11 cellular contexts compared by ENCODE assay signal in genomic region chr3:66302288-66302687, GRCh38.
DNase-seq lines count a peak whose midpoint lies in the region; ATAC-seq, FAIRE-seq and TF ChIP-seq lines count a peak whose summit lies in the region.
"Had no signal": no experiment of that assay in that cellular context is flagged by ENCODE, and none has a peak within 500 bp of the region (broad histone marks: within the 10 kb centered on the region; RNA-seq: fewer than 3 reads in every experiment).

No MANE protein-coding gene starts in this region.

- peak; percentile 36 for DNase-seq in AG10803 (ENCODE audit: low read depth)
- DNase-seq in GM19239 (ENCODE audit: insufficient read length, low spot score), result no peak
- no peak for DNase-seq in activated naive CD8-positive, alpha-beta T cell treated with anti-CD3 and anti-CD28 coated beads for 36 hours
- DNase-seq in NCI-H187 treated with DMSO at 0.1 percent for 48 hours (lab: John Stamatoyannopoulos, UW), result no peak
- no peak for DNase-seq in SKM-1 (lab: John Stamatoyannopoulos, UW; ENCODE audit: unreplicated experiment)
- DNase-seq in HFFc6, result no peak
- DNase-seq: DMS79 treated with DMSO at 0.1 percent for 48 hours, foreskin keratinocyte, NCI-H446 treated with DMSO at 0.1 percent for 48 hours had no signal

- H3K4me3 Mint-ChIP-seq in activated naive CD8-positive, alpha-beta T cell treated with anti-CD3 and anti-CD28 coated beads for 36 hours, result peak overlapping the region; percentile 13
- H3K4me3 Mint-ChIP-seq in HFFc6, result no peak overlapping the region

- TF ChIP-seq CTCF in AG10803 (conservative IDR thresholded peaks at IDR 0.05; ENCODE audit: low read length) (no peak), HFFc6 (IDR thresholded peaks at IDR 0.05) (no peak)

- FAIRE-seq in GM19239 (lab: Jason Lieb, UNC), result peak; percentile 75

- no peaks in the 10 kb centered on the region for H3K27me3 Mint-ChIP-seq in activated naive CD8-positive, alpha-beta T cell treated with anti-CD3 and anti-CD28 coated beads for 36 hours
- no peaks in the 10 kb centered on the region; the same call in 1 of the 2 replicates for H3K27me3 Mint-ChIP-seq in HFFc6 (ENCODE audit: insufficient read depth)

- no peak overlapping the region for H3K4me3 ChIP-seq in AG10803 (ENCODE audit: low read length)

- peaks cover 34% of the 10 kb centered on the region for H3K36me3 Mint-ChIP-seq in activated naive CD8-positive, alpha-beta T cell treated with anti-CD3 and anti-CD28 coated beads for 36 hours
- H3K36me3 Mint-ChIP-seq in HFFc6 (ENCODE audit: low read depth), result no peaks in the 10 kb centered on the region

- H3K9me3 Mint-ChIP-seq in activated naive CD8-positive, alpha-beta T cell treated with anti-CD3 and anti-CD28 coated beads for 36 hours, result peaks cover 15% of the 10 kb centered on the region
- H3K9me3 Mint-ChIP-seq in HFFc6, result no peaks in the 10 kb centered on the region

- peaks cover 55% of the 10 kb centered on the region for H3K4me1 Mint-ChIP-seq in activated naive CD8-positive, alpha-beta T cell treated with anti-CD3 and anti-CD28 coated beads for 36 hours
- H3K4me1 Mint-ChIP-seq in HFFc6 (ENCODE audit: low read depth), result peaks cover 10% of the 10 kb centered on the region

- ATAC-seq in HG03457 (IDR thresholded peaks at IDR 0.05; ENCODE audit: unreplicated experiment) (peak; percentile 49), GM18873 (IDR thresholded peaks at IDR 0.05; ENCODE audit: low FRiP score, unreplicated experiment) (no peak)
- ATAC-seq: foreskin keratinocyte had no signal

- H3K27ac Mint-ChIP-seq in activated naive CD8-positive, alpha-beta T cell treated with anti-CD3 and anti-CD28 coated beads for 36 hours, result peak overlapping the region; percentile 87
- H3K27ac Mint-ChIP-seq in HFFc6, result no peak overlapping the region
